Comparison of ENCODE assay signal across 14 cellular contexts in genomic region chr12:6219980-6220379, GRCh38. TPM values are rescaled to one million over a fixed set of nuclear protein-coding genes. Genes with fewer than 3 reads are reported as not detected.
DNase-seq lines count a peak whose midpoint lies in the region; ATAC-seq and TF ChIP-seq lines count a peak whose summit lies in the region.
"Had no signal": no experiment of that assay in that cellular context is flagged by ENCODE, and none has a peak within 500 bp of the region (broad histone marks: within the 10 kb centered on the region; RNA-seq: fewer than 3 reads in every experiment).

No MANE protein-coding gene starts in this region.

- no peak overlapping the region for H4K5ac ChIP-seq in mesendoderm (ENCODE audit: low read length)

- no peaks in the 10 kb centered on the region for H3K9me2 ChIP-seq in PC-3 (replicated peaks; ENCODE audit: low read length)

- no peak overlapping the region for H2AK5ac ChIP-seq in mesendoderm (ENCODE audit: low read length)

- H3K27me3 ChIP-seq in PC-3 (ENCODE audit: low read length) (no peaks in the 10 kb centered on the region), endodermal cell (ENCODE audit: control insufficient read depth, insufficient read depth, low read length, poor library complexity, severe bottlenecking) (no peaks in the 10 kb centered on the region), mesendoderm (ENCODE audit: insufficient read depth, low read length, poor library complexity) (no peaks in the 10 kb centered on the region), tibial artery (no peaks in the 10 kb centered on the region), BE2C (no peaks in the 10 kb centered on the region)
- H3K27me3 ChIP-seq: SJSA1 had no signal

- H3K4me3 ChIP-seq in PC-3 (ENCODE audit: low read length), result no peak overlapping the region
- H3K4me3 ChIP-seq in endodermal cell (ENCODE audit: low read length), result no peak overlapping the region
- no peak overlapping the region for H3K4me3 ChIP-seq in mesendoderm (ENCODE audit: low read length)
- H3K4me3 ChIP-seq in tibial artery, result no peak overlapping the region
- H3K4me3 ChIP-seq in BE2C (ENCODE audit: low read depth, low read length), result no peak overlapping the region
- H3K4me3 ChIP-seq: SJSA1 had no signal

- peaks cover 6% of the 10 kb centered on the region for H3F3A ChIP-seq in PC-3 (ENCODE audit: low read length, unreplicated experiment)

- CTCF ChIA-PET in PC-3 (lab: Charles Lee), result no interaction called here

- peaks cover 74% of the 10 kb centered on the region for H3K4me1 ChIP-seq in PC-3 (ENCODE audit: insufficient read depth, low read length)
- peaks cover 8% of the 10 kb centered on the region for H3K4me1 ChIP-seq in endodermal cell (ENCODE audit: control insufficient read depth, insufficient read depth, low read length)
- peaks cover 18% of the 10 kb centered on the region for H3K4me1 ChIP-seq in mesendoderm (ENCODE audit: control insufficient read depth, low read depth, low read length)
- peaks cover 0 to 100% (median 90%) of the 10 kb centered on the region in 4 donors for H3K4me1 ChIP-seq in tibial artery
- H3K4me1 ChIP-seq in BE2C, result peaks cover 9% of the 10 kb centered on the region

- DNase-seq in PC-3 (no peak), endodermal cell (no peak), mesendoderm (peak; percentile 63), tibial artery (no peak), NCI-H2196 treated with DMSO at 0.1 percent for 48 hours (lab: John Stamatoyannopoulos, UW; ENCODE audit: unreplicated experiment) (no peak), BE2C (no peak)
- DNase-seq: activated CD8-positive, alpha-beta memory T cell treated with anti-CD3 and anti-CD28 coated beads for 24 hours; activated gamma-delta T cell treated with Interleukin-2 at 50 U/mL for 16 hours; DND-41; small intestine had no signal

- H3K4ac ChIP-seq in mesendoderm (ENCODE audit: low read depth, low read length), result no peak overlapping the region

- H3K9me3 ChIP-seq in PC-3 (ENCODE audit: low read length) (no peaks in the 10 kb centered on the region), endodermal cell (ENCODE audit: control insufficient read depth, low read length) (no peaks in the 10 kb centered on the region), tibial artery (no peaks in the 10 kb centered on the region), BE2C (no peaks in the 10 kb centered on the region)

- H3K56ac ChIP-seq in mesendoderm (ENCODE audit: low read length), result peak overlapping the region; percentile 65

- WGBS in endodermal cell (ENCODE audit: insufficient coverage in 1 of 2, insufficient read length in 1 of 2), 2 experiments, result 84% methylated on average over 6 of the region's 6 CpGs
- WGBS in mesendoderm (ENCODE audit: extremely low coverage, insufficient coverage, low lambda C conversion rate), result no CpG with 5 or more reads among the region's 6 CpGs

- H3K36me3 ChIP-seq in PC-3 (ENCODE audit: low read depth, low read length) (peaks cover 9% of the 10 kb centered on the region; the same call in 1 of the 2 replicates), endodermal cell (ENCODE audit: control insufficient read depth, insufficient read depth, low read length) (no peaks in the 10 kb centered on the region), mesendoderm (ENCODE audit: control insufficient read depth, insufficient read depth, low read length) (no peaks in the 10 kb centered on the region), tibial artery (no peaks in the 10 kb centered on the region), BE2C (peaks cover 8% of the 10 kb centered on the region; the same call in 1 of the 2 replicates)

- H3K79me1 ChIP-seq in mesendoderm (ENCODE audit: low read length), result peaks cover 35% of the 10 kb centered on the region

- H3K4me1 Mint-ChIP-seq in endodermal cell, result peaks cover 34% of the 10 kb centered on the region

- ATAC-seq in PC-3 (no peak), GM19328 (IDR thresholded peaks at IDR 0.05; ENCODE audit: unreplicated experiment) (no peak), GM19035 (IDR thresholded peaks at IDR 0.05; ENCODE audit: unreplicated experiment) (no peak)

- H3K27ac Mint-ChIP-seq in endodermal cell, result peak overlapping the region; percentile 7

- no peak overlapping the region for H3K18ac ChIP-seq in mesendoderm (ENCODE audit: low read length)

- no TSS peak for BruUV-seq in PC-3 (replicated peaks; lab: Mats Ljungman, UMichigan)

- H3K27ac ChIP-seq in PC-3 (ENCODE audit: low read length) (0 out of 2 replicates have a peak overlapping the region, but pooled peaks have one; percentile 4), endodermal cell (ENCODE audit: low read depth, low read length) (no peak overlapping the region), mesendoderm (ENCODE audit: low read depth, low read length) (no peak overlapping the region), tibial artery (peak overlapping the region; percentile 86 to 92)

- H4K20me1 ChIP-seq in PC-3 (ENCODE audit: low read length), result no peaks in the 10 kb centered on the region

- H2BK5ac ChIP-seq in mesendoderm (ENCODE audit: low read length), result no peak overlapping the region

- H3K27me3 Mint-ChIP-seq in endodermal cell (ENCODE audit: insufficient read depth), result no peaks in the 10 kb centered on the region

- H2BK120ac ChIP-seq in mesendoderm (ENCODE audit: low read depth, low read length), result no peak overlapping the region

- no peak overlapping the region for H4K8ac ChIP-seq in mesendoderm (ENCODE audit: low read depth, low read length)

- H3K9me3 Mint-ChIP-seq in endodermal cell, result no peaks in the 10 kb centered on the region

- no peak overlapping the region for H3K23ac ChIP-seq in mesendoderm (ENCODE audit: low read length)

- intact Hi-C loops in PC-3 (cut with micrococcal nuclease) (no loop called here), tibial artery (cut with DNase I; ENCODE audit: low total_unique reads) (loop anchor here (10.0 kb wide), 1 partner anchor 315 kb away; the partner anchor contains the start of gene GAPDH)

- POLR2A ChIA-PET in PC-3 (lab: Charles Lee; ENCODE audit: unreplicated experiment), result no interaction called here

- no peak overlapping the region for H2AFZ ChIP-seq in PC-3 (ENCODE audit: low read length)

- H3K9ac ChIP-seq in PC-3 (ENCODE audit: low read length) (no peak overlapping the region), endodermal cell (ENCODE audit: extremely low read depth, low read length, poor library complexity, severe bottlenecking) (no peak overlapping the region), mesendoderm (ENCODE audit: low read length) (peak overlapping the region; percentile 42)

- H3K79me2 ChIP-seq in PC-3 (ENCODE audit: low read length) (peaks cover 87% of the 10 kb centered on the region), mesendoderm (ENCODE audit: control insufficient read depth, insufficient read depth, low read length) (peaks cover 33% of the 10 kb centered on the region)

- H2BK15ac ChIP-seq in mesendoderm (replicated peaks; ENCODE audit: low read depth), result no peak overlapping the region

- TF ChIP-seq CTCF in PC-3 (conservative IDR thresholded peaks at IDR 0.05; ENCODE audit: low read depth, low read length), result no peak
- no peak for TF ChIP-seq CTCF in endodermal cell (conservative IDR thresholded peaks at IDR 0.05)
- TF ChIP-seq CTCF in tibial artery (IDR thresholded peaks at IDR 0.05), result no peak
- no peak for TF ChIP-seq CTCF in BE2C (IDR thresholded peaks at IDR 0.05; ENCODE audit: low read depth, low read length)

- peaks cover 7% of the 10 kb centered on the region for H3K36me3 Mint-ChIP-seq in endodermal cell (ENCODE audit: low read depth)

- H3K4me2 ChIP-seq in PC-3 (ENCODE audit: low read length) (no peak overlapping the region), mesendoderm (ENCODE audit: low read length) (no peak overlapping the region)

- H3K4me3 Mint-ChIP-seq in endodermal cell, result no peak overlapping the region

RNA-seq across cellular contexts. Expression of gene CD9, which starts 19.8 kb away (rescaled TPM):
- total RNA-seq in PC-3 (2014; rRNA removed), result 153 and 174 TPM in 2 replicates
- total RNA-seq in endodermal cell, result 10 to 100 TPM; 33.5 to 99.1 TPM
- 26.5 TPM for polyA plus RNA-seq in endodermal cell (2013, experiment 1 of 2)
- 22.0 TPM for polyA plus RNA-seq in endodermal cell (2013, experiment 2 of 2)
- 228 TPM for polyA plus RNA-seq in mesendoderm (2013, experiment 1 of 2)
- polyA plus RNA-seq in mesendoderm (2013, experiment 2 of 2), result 229 TPM
- polyA plus RNA-seq in BE2C (2012; ENCODE audit: insufficient read depth, insufficient read length, low read depth), result 26.6 TPM
- polyA plus RNA-seq: neural cell had no signal

Comparison
In these comparisons a context has a peak if more than half of its experiments do, and no peak if none do; other contexts are left out.
1. H3K27ac ChIP-seq: peak in PC-3 (single experiment) and tibial artery (2 of 2); none in endodermal cell (single experiment) and mesendoderm (single experiment).